ENCODE assay signal across 8 cellular contexts in the genomic region with DNA sequence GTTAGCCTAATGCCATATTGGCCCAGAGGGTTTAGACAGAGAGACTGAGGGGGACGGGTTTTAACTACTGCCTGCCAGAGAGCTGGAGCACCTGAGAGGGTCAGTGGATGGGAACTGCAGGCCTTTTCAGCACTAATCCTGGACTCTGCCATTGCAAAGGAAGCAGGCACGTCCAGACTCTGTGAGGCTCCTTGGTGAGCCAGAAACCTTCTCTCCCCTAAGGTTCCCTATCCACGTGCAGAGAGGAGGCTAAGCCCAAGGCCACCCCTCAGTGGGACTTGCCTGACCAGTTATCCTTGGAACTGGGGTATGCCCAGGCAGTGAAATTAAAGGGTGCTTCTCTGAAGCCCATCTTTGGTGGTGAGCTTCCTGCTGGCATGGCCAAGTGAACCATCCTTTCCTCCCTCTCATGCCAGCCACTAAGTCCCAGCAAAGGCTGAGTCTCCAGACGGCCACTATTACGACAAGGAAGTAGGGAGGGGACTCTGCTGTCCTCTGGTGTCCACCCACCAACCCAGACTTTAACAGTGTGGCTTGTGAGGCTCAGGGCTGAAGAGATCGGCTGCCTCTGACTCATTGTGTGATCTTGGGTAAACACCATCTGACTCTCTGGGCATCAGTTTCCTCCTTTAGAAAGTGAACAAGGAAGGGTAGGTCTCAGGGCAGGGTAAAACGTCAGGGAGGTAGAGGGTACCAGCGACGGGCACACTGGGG. TPM values are rescaled to one million over a fixed set of nuclear protein-coding genes. Genes with fewer than 3 reads are reported as not detected.
DNase-seq lines count a peak whose midpoint lies in the region; ATAC-seq, FAIRE-seq and TF ChIP-seq lines count a peak whose summit lies in the region.

No MANE protein-coding gene starts in this region.

- 60 to 72% methylated on average over 9 of the region's 9 CpGs for WGBS in pancreas, 2 donors

- no peaks in the 10 kb centered on the region for H3K27me3 ChIP-seq in pancreas

- H3K27ac ChIP-seq in pancreas = peak overlapping the region in 3 of 4 donors; percentile 12 to 67 (median 47)

- H3K4me3 Mint-ChIP-seq in natural killer cell treated with Interleukin-12 subunit alpha and Interleukin-12 subunit beta and Interleukin-15 and Interleukin-18, amount 100 ng/mL, for 72 hours = no peak overlapping the region
- no peak overlapping the region for H3K4me3 Mint-ChIP-seq in activated T-helper 1 cell treated with anti-CD3 and anti-CD28 coated beads, Interleukin-12 subunit alpha, Interleukin-12 subunit beta, Interleukin-2, Interleukin-4 antibody, amounts not matched to agents 30 ng/mL and 10 ng/mL and 1 ng/mL, durations not matched to agents 14 hours and 24 hours and 36 hours

- ATAC-seq in pancreas = peak; percentile 24 to 68 (median 46)
- ATAC-seq in natural killer cell treated with Interleukin-12 subunit alpha and Interleukin-12 subunit beta and Interleukin-15 and Interleukin-18, amount 100 ng/mL, for 72 hours = no peak

- no peaks in the 10 kb centered on the region for H3K36me3 Mint-ChIP-seq in natural killer cell treated with Interleukin-12 subunit alpha and Interleukin-12 subunit beta and Interleukin-15 and Interleukin-18, amount 100 ng/mL, for 72 hours
- no peaks in the 10 kb centered on the region for H3K36me3 Mint-ChIP-seq in activated T-helper 1 cell treated with anti-CD3 and anti-CD28 coated beads, Interleukin-12 subunit alpha, Interleukin-12 subunit beta, Interleukin-2, Interleukin-4 antibody, amounts not matched to agents 30 ng/mL and 10 ng/mL and 1 ng/mL, durations not matched to agents 14 hours and 24 hours and 36 hours (ENCODE audit: low read depth)

- H3K4me3 ChIP-seq in NB4 (ENCODE audit: low read depth, low read length) = no peak overlapping the region
- no peak overlapping the region for H3K4me3 ChIP-seq in epithelial cell of proximal tubule (ENCODE audit: low read depth, low read length)
- H3K4me3 ChIP-seq in pancreas = no peak overlapping the region

- H3K27me3 Mint-ChIP-seq in natural killer cell treated with Interleukin-12 subunit alpha and Interleukin-12 subunit beta and Interleukin-15 and Interleukin-18, amount 100 ng/mL, for 72 hours = peaks cover 47 to 49% of the 10 kb centered on the region in 2 donors
- peaks cover 42% of the 10 kb centered on the region for H3K27me3 Mint-ChIP-seq in activated T-helper 1 cell treated with anti-CD3 and anti-CD28 coated beads, Interleukin-12 subunit alpha, Interleukin-12 subunit beta, Interleukin-2, Interleukin-4 antibody, amounts not matched to agents 30 ng/mL and 10 ng/mL and 1 ng/mL, durations not matched to agents 14 hours and 24 hours and 36 hours (ENCODE audit: insufficient read depth)

- no peak for FAIRE-seq in pancreas (lab: Jason Lieb, UNC)
- no peak for FAIRE-seq in frontal cortex (lab: Jason Lieb, UNC)

- H3K9me3 ChIP-seq in pancreas = no peaks in the 10 kb centered on the region

- peak; percentile 79 for DNase-seq in CD1c-positive myeloid dendritic cell (ENCODE audit: extremely low spot score)
- peak; percentile 56 for DNase-seq in NB4 (ENCODE audit: low read depth)
- DNase-seq in epithelial cell of proximal tubule (ENCODE audit: low read depth) = no peak
- peak in 1 of 6 donors; percentile 66 for DNase-seq in pancreas
- no peak for DNase-seq in frontal cortex (ENCODE audit: low spot score in 2 of 2)
- DNase-seq in natural killer cell treated with Interleukin-12 subunit alpha and Interleukin-12 subunit beta and Interleukin-15 and Interleukin-18, amount 100 ng/mL, for 72 hours (ENCODE audit: low spot score) = no peak
- no peak for DNase-seq in activated T-cell treated with anti-CD3 and anti-CD28 coated beads, Interleukin-2, amount 50 U/mL, for 1 hour
- no peak for DNase-seq in activated T-helper 1 cell treated with anti-CD3 and anti-CD28 coated beads, Interleukin-12 subunit alpha, Interleukin-12 subunit beta, Interleukin-2, Interleukin-4 antibody, amounts not matched to agents 30 ng/mL and 10 ng/mL and 1 ng/mL, durations not matched to agents 14 hours and 24 hours and 36 hours (ENCODE audit: low spot score)

- TF ChIP-seq CTCF in NB4 (IDR thresholded peaks at IDR 0.05; ENCODE audit: low read depth, low read length) (peak; percentile 27), epithelial cell of proximal tubule (conservative IDR thresholded peaks at IDR 0.05; ENCODE audit: low read depth, low read length) (peak; percentile 56), pancreas (IDR thresholded peaks at IDR 0.05) (no peak)

- intact Hi-C loops in pancreas (cut with DNase I) = no loop called here
- intact Hi-C loops in activated T-helper 1 cell treated with anti-CD3 and anti-CD28 coated beads, Interleukin-12 subunit alpha, Interleukin-12 subunit beta, Interleukin-2, Interleukin-4 antibody, amounts not matched to agents 30 ng/mL and 10 ng/mL and 1 ng/mL, durations not matched to agents 14 hours and 24 hours and 36 hours (cut with micrococcal nuclease) = no loop called here

- H3K4me1 Mint-ChIP-seq in natural killer cell treated with Interleukin-12 subunit alpha and Interleukin-12 subunit beta and Interleukin-15 and Interleukin-18, amount 100 ng/mL, for 72 hours (ENCODE audit: low read depth in 2 of 2) = no peaks in the 10 kb centered on the region
- H3K4me1 Mint-ChIP-seq in activated T-helper 1 cell treated with anti-CD3 and anti-CD28 coated beads, Interleukin-12 subunit alpha, Interleukin-12 subunit beta, Interleukin-2, Interleukin-4 antibody, amounts not matched to agents 30 ng/mL and 10 ng/mL and 1 ng/mL, durations not matched to agents 14 hours and 24 hours and 36 hours (ENCODE audit: low read depth) = no peaks in the 10 kb centered on the region

- no peaks in the 10 kb centered on the region for H3K9me3 Mint-ChIP-seq in natural killer cell treated with Interleukin-12 subunit alpha and Interleukin-12 subunit beta and Interleukin-15 and Interleukin-18, amount 100 ng/mL, for 72 hours
- no peaks in the 10 kb centered on the region for H3K9me3 Mint-ChIP-seq in activated T-helper 1 cell treated with anti-CD3 and anti-CD28 coated beads, Interleukin-12 subunit alpha, Interleukin-12 subunit beta, Interleukin-2, Interleukin-4 antibody, amounts not matched to agents 30 ng/mL and 10 ng/mL and 1 ng/mL, durations not matched to agents 14 hours and 24 hours and 36 hours

- H3K36me3 ChIP-seq in pancreas = no peaks in the 10 kb centered on the region

- H3K4me1 ChIP-seq in pancreas = peaks cover 12 to 29% (median 20%) of the 10 kb centered on the region in 3 donors

- H3K27ac Mint-ChIP-seq in natural killer cell treated with Interleukin-12 subunit alpha and Interleukin-12 subunit beta and Interleukin-15 and Interleukin-18, amount 100 ng/mL, for 72 hours = no peak overlapping the region
- no peak overlapping the region for H3K27ac Mint-ChIP-seq in activated T-helper 1 cell treated with anti-CD3 and anti-CD28 coated beads, Interleukin-12 subunit alpha, Interleukin-12 subunit beta, Interleukin-2, Interleukin-4 antibody, amounts not matched to agents 30 ng/mL and 10 ng/mL and 1 ng/mL, durations not matched to agents 14 hours and 24 hours and 36 hours

- no peak for TF ChIP-seq POLR2A in NB4 (IDR thresholded peaks at IDR 0.05; ENCODE audit: extremely low read depth, insufficient read length)

RNA-seq across cellular contexts. Expression of gene MLPH, which starts 3.9 kb away (rescaled TPM):
- total RNA-seq in epithelial cell of proximal tubule (35.4 and 36.0 TPM in 2 replicates), pancreas (10 to 100 TPM in 5 of 6 donors, 1 to 10 TPM in 1; 6.2 to 25.3 (median 13.1) TPM), frontal cortex (0.82 TPM)
- polyA plus RNA-seq in pancreas = 10 to 100 TPM; 28.1 to 45.2 TPM
- total RNA-seq in natural killer cell treated with Interleukin-12 subunit alpha and Interleukin-12 subunit beta and Interleukin-15 and Interleukin-18, amount 100 ng/mL, for 72 hours = not detected
- not detected in 2 replicates for total RNA-seq in activated T-helper 1 cell treated with anti-CD3 and anti-CD28 coated beads, Interleukin-12 subunit alpha, Interleukin-12 subunit beta, Interleukin-2, Interleukin-4 antibody, amounts not matched to agents 30 ng/mL and 10 ng/mL and 1 ng/mL, durations not matched to agents 14 hours and 24 hours and 36 hours

Comparison
In these comparisons a context has a peak if more than half of its experiments do, and no peak if none do; other contexts are left out.
1. DNase-seq: peak in CD1c-positive myeloid dendritic cell (single experiment) and NB4 (single experiment); none in epithelial cell of proximal tubule (single experiment), frontal cortex (0 of 2), natural killer cell treated with Interleukin-12 subunit alpha and Interleukin-12 subunit beta and Interleukin-15 and Interleukin-18, amount 100 ng/mL, for 72 hours (single experiment), activated T-cell treated with anti-CD3 and anti-CD28 coated beads, Interleukin-2, amount 50 U/mL, for 1 hour (single experiment) and activated T-helper 1 cell treated with anti-CD3 and anti-CD28 coated beads, Interleukin-12 subunit alpha, Interleukin-12 subunit beta, Interleukin-2, Interleukin-4 antibody, amounts not matched to agents 30 ng/mL and 10 ng/mL and 1 ng/mL, durations not matched to agents 14 hours and 24 hours and 36 hours (single experiment).
2. CTCF ChIP-seq: peak in NB4 (single experiment) and epithelial cell of proximal tubule (single experiment); none in pancreas (0 of 4).
3. ATAC-seq: peak in pancreas (4 of 4); none in natural killer cell treated with Interleukin-12 subunit alpha and Interleukin-12 subunit beta and Interleukin-15 and Interleukin-18, amount 100 ng/mL, for 72 hours (0 of 2).